ENCODE assay signal across 19 cellular contexts in genomic region chr4:100417565-100417964, GRCh38.
DNase-seq lines count a peak whose midpoint lies in the region; ATAC-seq, FAIRE-seq and TF ChIP-seq lines count a peak whose summit lies in the region.
"Had no signal": no experiment of that assay in that cellular context is flagged by ENCODE, and none has a peak within 500 bp of the region (broad histone marks: within the 10 kb centered on the region; RNA-seq: fewer than 3 reads in every experiment).

No MANE protein-coding gene starts in this region.

- H2BK120ac ChIP-seq in IMR-90 (ENCODE audit: low read depth, low read length) = no peak overlapping the region
- no peak overlapping the region for H2BK120ac ChIP-seq in H1 (replicated peaks; ENCODE audit: low read depth, low read length)

- H3K4me1 Mint-ChIP-seq in nephron = peaks cover 33% of the 10 kb centered on the region
- H3K4me1 Mint-ChIP-seq: activated naive CD4-positive, alpha-beta T cell treated with anti-CD3 and anti-CD28 coated beads, Interleukin-2, amount 50 U/mL, for 24 hours; neural crest cell had no signal

- no peak overlapping the region for H4K91ac ChIP-seq in IMR-90 (ENCODE audit: insufficient read depth, low read depth, low read length)
- no peak overlapping the region for H4K91ac ChIP-seq in H1 (replicated peaks; ENCODE audit: insufficient read length, low read length)

- H3K27ac Mint-ChIP-seq in nephron = peak overlapping the region in 2 of 3 experiments; percentile 12 to 17
- H3K27ac Mint-ChIP-seq: activated naive CD4-positive, alpha-beta T cell treated with anti-CD3 and anti-CD28 coated beads, Interleukin-2, amount 50 U/mL, for 24 hours had no signal

- in situ Hi-C loops in IMR-90 (cut with MboI; ENCODE audit: low sequenced_read_pairs) = no loop called here

- H2BK15ac ChIP-seq in IMR-90 (ENCODE audit: low read depth, low read length) (no peak overlapping the region), H1 (ENCODE audit: low read length) (no peak overlapping the region)

- DNase-seq in AG10803 (ENCODE audit: low read depth) (peak; percentile 48), IMR-90 (peak; percentile 34), H1 (ENCODE audit: low read depth in 1 of 2, low spot score in 2 of 2) (no peak), NCI-H146 treated with DMSO at 0.1 percent for 48 hours (lab: John Stamatoyannopoulos, UW; ENCODE audit: unreplicated experiment) (no peak)
- DNase-seq: activated CD8-positive, alpha-beta memory T cell treated with anti-CD3 and anti-CD28 coated beads for 24 hours; H7; left cardiac atrium; midbrain; NCI-H2171; testis had no signal

- BruUV-seq in IMR-90 (replicated peaks; lab: Mats Ljungman, UMichigan) = no TSS peak

- POLR2A ChIA-PET in IMR-90 (lab: Charles Lee; ENCODE audit: unreplicated experiment) (no interaction called here), H1 (lab: Charles Lee; ENCODE audit: partially characterized antibody) (no interaction called here)

- ATAC-seq in IMR-90 (ENCODE audit: low read depth) (no peak), HG03097 (IDR thresholded peaks at IDR 0.05; ENCODE audit: low FRiP score, unreplicated experiment) (no peak), GM21737 (IDR thresholded peaks at IDR 0.05; ENCODE audit: unreplicated experiment) (no peak)
- ATAC-seq: activated CD4-positive, CD25-positive, alpha-beta regulatory T cell treated with anti-CD3 and anti-CD28 coated beads, Interleukin-2, amount 50 U/mL, for 24 hours; left cardiac atrium had no signal

- no peak overlapping the region for H3K27ac ChIP-seq in IMR-90 (ENCODE audit: insufficient read depth, low read length)
- H3K27ac ChIP-seq in H1 (ENCODE audit: low read depth, low read length) = no peak overlapping the region
- H3K27ac ChIP-seq: coronary artery, testis had no signal

- H3K4me3 ChIP-seq in AG10803 (ENCODE audit: low read length) (no peak overlapping the region), IMR-90 (ENCODE audit: insufficient read depth, low read depth, low read length) (no peak overlapping the region), H1 (ENCODE audit: extremely low read depth in 1 of 4, insufficient read depth in 2 of 4, low read depth in 3 of 4, low read length in 4 of 4) (no peak overlapping the region)
- H3K4me3 ChIP-seq: coronary artery, testis had no signal

- no peak overlapping the region for H3K14ac ChIP-seq in IMR-90 (replicated peaks; ENCODE audit: low read depth, low read length)
- H3K14ac ChIP-seq in H1 (ENCODE audit: insufficient read length) = no peak overlapping the region

- H4K20me1 ChIP-seq in IMR-90 (ENCODE audit: insufficient read depth, low read length) = no peaks in the 10 kb centered on the region
- no peaks in the 10 kb centered on the region for H4K20me1 ChIP-seq in H1 (replicated peaks in 1 of 2; ENCODE audit: control insufficient read depth in 1 of 2, insufficient read depth in 2 of 2, low read length in 2 of 2)

- no peak overlapping the region for H3K4me2 ChIP-seq in IMR-90 (ENCODE audit: low read depth, low read length)
- no peak overlapping the region for H3K4me2 ChIP-seq in H1 (ENCODE audit: insufficient read depth in 1 of 2, low read depth in 2 of 2, low read length in 2 of 2)

- no peaks in the 10 kb centered on the region for H3K9me3 Mint-ChIP-seq in nephron
- H3K9me3 Mint-ChIP-seq: activated naive CD4-positive, alpha-beta T cell treated with anti-CD3 and anti-CD28 coated beads, Interleukin-2, amount 50 U/mL, for 24 hours; neural crest cell had no signal

- H2BK5ac ChIP-seq in IMR-90 (ENCODE audit: low read depth, low read length, poor library complexity, severe bottlenecking) (no peak overlapping the region), H1 (ENCODE audit: low read depth, low read length) (no peak overlapping the region)

- no peak overlapping the region for H2BK20ac ChIP-seq in IMR-90 (ENCODE audit: low read depth, low read length)
- no peak overlapping the region for H2BK20ac ChIP-seq in H1 (ENCODE audit: low read length)

- no peaks in the 10 kb centered on the region for H3K36me3 Mint-ChIP-seq in nephron (ENCODE audit: low read depth)
- H3K36me3 Mint-ChIP-seq: activated naive CD4-positive, alpha-beta T cell treated with anti-CD3 and anti-CD28 coated beads, Interleukin-2, amount 50 U/mL, for 24 hours had no signal

- H3K4ac ChIP-seq in IMR-90 (ENCODE audit: low read depth, low read length) (no peak overlapping the region), H1 (replicated peaks; ENCODE audit: insufficient read length, low read depth, low read length) (no peak overlapping the region)

- TF ChIP-seq RAD21 in IMR-90 (IDR thresholded peaks at IDR 0.05; ENCODE audit: low read length) = no peak
- no peak for TF ChIP-seq RAD21 in H1 (IDR thresholded peaks at IDR 0.05 in 1 of 2, conservative IDR thresholded peaks at IDR 0.05 in 1 of 2; ENCODE audit: low read depth in 2 of 2, low read length in 2 of 2)

- H3K56ac ChIP-seq in IMR-90 (ENCODE audit: extremely low read depth, insufficient read depth, low read length) = no peak overlapping the region
- H3K56ac ChIP-seq in H1 (replicated peaks; ENCODE audit: insufficient read length, low read depth, low read length) = no peak overlapping the region

- no peaks in the 10 kb centered on the region for H3K79me1 ChIP-seq in IMR-90 (ENCODE audit: low read depth in 1 of 2, low read length in 2 of 2)
- no peaks in the 10 kb centered on the region for H3K79me1 ChIP-seq in H1 (ENCODE audit: low read depth, low read length)

- no peaks in the 10 kb centered on the region for H3K27me3 ChIP-seq in IMR-90 (ENCODE audit: control insufficient read depth, insufficient read depth, low read length)
- H3K27me3 ChIP-seq in H1 (replicated peaks in 1 of 4; ENCODE audit: control insufficient read depth in 3 of 4, extremely low read depth in 1 of 4, insufficient read depth in 3 of 4, low read length in 3 of 4) = no peaks in the 10 kb centered on the region
- H3K27me3 ChIP-seq: testis had no signal

- no peak overlapping the region for H2AK9ac ChIP-seq in IMR-90 (replicated peaks; ENCODE audit: low read depth, low read length, poor library complexity)

- CTCF ChIA-PET in IMR-90 (lab: Yijun Ruan, JAX) (no interaction called here), H1 (lab: Charles Lee; ENCODE audit: partially characterized antibody) (no interaction called here)

- no peaks in the 10 kb centered on the region for H3K79me2 ChIP-seq in H1 (ENCODE audit: control insufficient read depth in 1 of 2, insufficient read depth in 2 of 2, low read length in 2 of 2)

- TF ChIP-seq EP300 in H1 (IDR thresholded peaks at IDR 0.05; ENCODE audit: borderline replicate concordance in 1 of 2, low read depth in 2 of 2, low read length in 2 of 2) = no peak

- WGBS in IMR-90 (ENCODE audit: extremely low coverage in 2 of 2, insufficient read length in 1 of 2), 2 experiments = no CpG with 5 or more reads among the region's 1 CpG
- 86% methylated on average over 1 of the region's 1 CpG; no CpG with 5 or more reads in 1 of the 2 experiments for WGBS in H1 (ENCODE audit: extremely low coverage in 1 of 2, insufficient coverage in 1 of 2, insufficient read length in 1 of 2, insufficient replicate concordance in 2 of 2, low coverage in 1 of 2, low lambda C conversion rate in 2 of 2, missing lambda C conversion rate in 1 of 2), 2 experiments

- no peak for FAIRE-seq in H1 (lab: Jason Lieb, UNC)
- FAIRE-seq: endometrium, GM18507 had no signal

- no peak for TF ChIP-seq CTCF in AG10803 (conservative IDR thresholded peaks at IDR 0.05; ENCODE audit: low read length)
- TF ChIP-seq CTCF in IMR-90 (conservative IDR thresholded peaks at IDR 0.05; ENCODE audit: low read depth, low read length) = no peak
- no peak for TF ChIP-seq CTCF in H1 (IDR thresholded peaks at IDR 0.05; ENCODE audit: control extremely low read depth in 1 of 3, insufficient read depth in 1 of 3, low read depth in 1 of 3, low read length in 3 of 3)
- TF ChIP-seq CTCF in nephron (IDR thresholded peaks at IDR 0.05; ENCODE audit: unreplicated experiment in 3 of 3) = no peak

- H2AFZ ChIP-seq in IMR-90 (replicated peaks; ENCODE audit: low read length, poor library complexity) (no peak overlapping the region), H1 (ENCODE audit: low read length) (0 out of 2 replicates have a peak overlapping the region, but pooled peaks have one; percentile 55)

- no peak overlapping the region for H3K18ac ChIP-seq in IMR-90 (ENCODE audit: low read depth, low read length)
- H3K18ac ChIP-seq in H1 (ENCODE audit: extremely low read depth, low read length) = no peak overlapping the region

- H3K4me1 ChIP-seq in IMR-90 (ENCODE audit: control insufficient read depth, insufficient read depth, low read length) (no peaks in the 10 kb centered on the region), H1 (replicated peaks in 1 of 4; ENCODE audit: control insufficient read depth in 3 of 4, insufficient read depth in 4 of 4, low read length in 3 of 4) (no peaks in the 10 kb centered on the region)
- H3K4me1 ChIP-seq: testis had no signal

- no peak overlapping the region for H4K5ac ChIP-seq in IMR-90 (ENCODE audit: low read depth, low read length)
- no peak overlapping the region for H4K5ac ChIP-seq in H1 (ENCODE audit: insufficient read length, low read depth, low read length)

- H3K4me3 Mint-ChIP-seq in nephron = no peak overlapping the region
- H3K4me3 Mint-ChIP-seq: activated naive CD4-positive, alpha-beta T cell treated with anti-CD3 and anti-CD28 coated beads, Interleukin-2, amount 50 U/mL, for 24 hours; neural crest cell had no signal

- H3K9ac ChIP-seq in IMR-90 (ENCODE audit: low read depth, low read length) = no peak overlapping the region
- H3K9ac ChIP-seq in H1 (replicated peaks in 1 of 4; ENCODE audit: extremely low read depth in 1 of 4, low read depth in 3 of 4, low read length in 3 of 4) = no peak overlapping the region

- no peaks in the 10 kb centered on the region for H3K27me3 Mint-ChIP-seq in nephron (ENCODE audit: low read depth)
- H3K27me3 Mint-ChIP-seq: activated naive CD4-positive, alpha-beta T cell treated with anti-CD3 and anti-CD28 coated beads, Interleukin-2, amount 50 U/mL, for 24 hours had no signal

- H3K36me3 ChIP-seq in IMR-90 (ENCODE audit: control insufficient read depth, insufficient read depth, low read length) (no peaks in the 10 kb centered on the region), H1 (ENCODE audit: control insufficient read depth in 2 of 4, insufficient read depth in 4 of 4, low read length in 3 of 4) (no peaks in the 10 kb centered on the region)

- no peak for TF ChIP-seq POLR2A in IMR-90 (IDR thresholded peaks at IDR 0.05; ENCODE audit: low read depth, low read length)
- TF ChIP-seq POLR2A in H1 (IDR thresholded peaks at IDR 0.05; ENCODE audit: control extremely low read depth in 1 of 2, low read depth in 2 of 2, low read length in 2 of 2) = no peak

- intact Hi-C loops in IMR-90 (cut with micrococcal nuclease) = no loop called here

- no peaks in the 10 kb centered on the region for H3K23me2 ChIP-seq in H1 (ENCODE audit: low read depth, low read length)

- H2AK5ac ChIP-seq in IMR-90 (ENCODE audit: low read depth, low read length) (no peak overlapping the region), H1 (ENCODE audit: low read depth, low read length) (no peak overlapping the region)

- no peak overlapping the region for H3K23ac ChIP-seq in IMR-90 (ENCODE audit: low read depth, low read length)
- H3K23ac ChIP-seq in H1 (ENCODE audit: insufficient read length) = no peak overlapping the region

- no peak overlapping the region for H2BK12ac ChIP-seq in H1 (ENCODE audit: low read depth, low read length)

- dilution Hi-C loops in IMR-90 (cut with HindIII; ENCODE audit: low sequenced_read_pairs, unreplicated experiment) = no loop called here

- H3K9me3 ChIP-seq in IMR-90 (ENCODE audit: control insufficient read depth, insufficient read depth, low read length) = no peaks in the 10 kb centered on the region
- H3K9me3 ChIP-seq in H1 (ENCODE audit: insufficient read depth in 2 of 2, low read depth in 1 of 2, low read length in 1 of 2) = no peaks in the 10 kb centered on the region
- H3K9me3 ChIP-seq: testis had no signal

- no peak overlapping the region for H4K8ac ChIP-seq in IMR-90 (ENCODE audit: low read depth in 2 of 2, low read length in 2 of 2)
- no peak overlapping the region for H4K8ac ChIP-seq in H1 (ENCODE audit: extremely low read depth, insufficient read depth, low read length)

- H3K9me1 ChIP-seq in IMR-90 (ENCODE audit: insufficient read depth, low read length) = no peaks in the 10 kb centered on the region

Comparison
In these comparisons a context has a peak if more than half of its experiments do, and no peak if none do; other contexts are left out.
1. DNase-seq: peak in AG10803 (single experiment) and IMR-90 (single experiment); none in H1 (0 of 2) and NCI-H146 treated with DMSO at 0.1 percent for 48 hours (single experiment).